ENCODE assay signal across 1 cellular context in the genomic region with DNA sequence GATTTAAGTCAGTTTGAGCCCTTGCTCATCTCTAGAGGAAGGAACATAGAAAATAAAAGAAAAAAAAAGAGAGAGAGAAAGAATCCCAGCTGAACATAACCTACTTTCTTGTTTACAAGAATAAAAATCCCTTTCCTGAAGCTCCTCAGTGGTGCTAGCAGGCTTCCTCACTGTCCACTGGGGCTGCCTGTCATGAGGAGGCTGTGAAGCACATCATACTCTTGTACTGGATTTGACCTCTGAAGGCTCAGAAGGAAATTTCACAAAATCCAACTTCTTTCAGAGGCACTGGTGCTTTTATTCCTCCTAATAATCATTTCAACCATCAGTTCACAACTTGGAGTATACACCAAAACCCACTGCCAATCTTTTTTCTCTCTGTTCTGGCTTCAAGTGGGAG.
TF ChIP-seq lines count a peak whose summit lies in the region.

No MANE protein-coding gene starts in this region.

TF ChIP-seq in SK-N-SH, 30 proteins besides CTCF, POLR2A, EP300 and RAD21 (continued from another document):
- TF ChIP-seq IRF3 (IDR thresholded peaks at IDR 0.05; ENCODE audit: low read depth, low read length): no peak
- TF ChIP-seq YY1 (IDR thresholded peaks at IDR 0.05; ENCODE audit: low read depth): no peak
- TF ChIP-seq ZBTB33 (IDR thresholded peaks at IDR 0.05; ENCODE audit: borderline replicate concordance, low read depth): no peak
- TF ChIP-seq MAX (IDR thresholded peaks at IDR 0.05; ENCODE audit: low read depth): no peak
- TF ChIP-seq FOSL2 (IDR thresholded peaks at IDR 0.05; ENCODE audit: borderline replicate concordance, low read depth): no peak
- no peak for TF ChIP-seq MXI1 (IDR thresholded peaks at IDR 0.05; ENCODE audit: low read depth, low read length)
- TF ChIP-seq JUND (IDR thresholded peaks at IDR 0.05): no peak
- no peak for TF ChIP-seq SIN3A (IDR thresholded peaks at IDR 0.05; ENCODE audit: borderline replicate concordance, low read depth, low read length)
- no peak for TF ChIP-seq CHD2 (IDR thresholded peaks at IDR 0.05; ENCODE audit: low read length, partially characterized antibody)
- TF ChIP-seq TCF12 (IDR thresholded peaks at IDR 0.05): no peak
- TF ChIP-seq TAF1 (IDR thresholded peaks at IDR 0.05; ENCODE audit: borderline replicate concordance, low read depth, low read length): no peak
- no peak for TF ChIP-seq MEF2A (IDR thresholded peaks at IDR 0.05; ENCODE audit: borderline replicate concordance, low read depth)
- TF ChIP-seq POLR2AphosphoS5 (IDR thresholded peaks at IDR 0.05; ENCODE audit: low read depth, low read length): no peak
- TF ChIP-seq GATA2 (CRISPR knock-in tag; IDR thresholded peaks at IDR 0.05): no peak
- TF ChIP-seq GABPA (IDR thresholded peaks at IDR 0.05; ENCODE audit: low read depth): no peak
- TF ChIP-seq, protein P1, sequence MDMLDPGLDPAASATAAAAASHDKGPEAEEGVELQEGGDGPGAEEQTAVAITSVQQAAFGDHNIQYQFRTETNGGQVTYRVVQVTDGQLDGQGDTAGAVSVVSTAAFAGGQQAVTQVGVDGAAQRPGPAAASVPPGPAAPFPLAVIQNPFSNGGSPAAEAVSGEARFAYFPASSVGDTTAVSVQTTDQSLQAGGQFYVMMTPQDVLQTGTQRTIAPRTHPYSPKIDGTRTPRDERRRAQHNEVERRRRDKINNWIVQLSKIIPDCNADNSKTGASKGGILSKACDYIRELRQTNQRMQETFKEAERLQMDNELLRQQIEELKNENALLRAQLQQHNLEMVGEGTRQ (IDR thresholded peaks at IDR 0.05; ENCODE audit: borderline replicate concordance, low read depth, low read length): no peak
- TF ChIP-seq RXRA (IDR thresholded peaks at IDR 0.05; ENCODE audit: borderline replicate concordance, low read depth): no peak
- no peak for TF ChIP-seq SMC3 (IDR thresholded peaks at IDR 0.05; ENCODE audit: low read depth, low read length)
